Comparison of ENCODE assay signal across 13 cellular contexts in genomic region chr10:102281103-102281502, GRCh38. TPM values are rescaled to one million over a fixed set of nuclear protein-coding genes. Genes with fewer than 3 reads are reported as not detected.
DNase-seq lines count a peak whose midpoint lies in the region; ATAC-seq and TF ChIP-seq lines count a peak whose summit lies in the region.
"Had no signal": no experiment of that assay in that cellular context is flagged by ENCODE, and none has a peak within 500 bp of the region (broad histone marks: within the 10 kb centered on the region; RNA-seq: fewer than 3 reads in every experiment).

No MANE protein-coding gene starts in this region.

- H3K4me3 Mint-ChIP-seq in CD4-positive, CD25-positive, alpha-beta regulatory T cell, result no peak overlapping the region
- H3K4me3 Mint-ChIP-seq in chondrocyte (ENCODE audit: unreplicated experiment), result peak overlapping the region; percentile 57
- peak overlapping the region in 4 of 10 donors; percentile 10 to 72 (median 59) for H3K4me3 Mint-ChIP-seq in naive thymus-derived CD8-positive, alpha-beta T cell
- H3K4me3 Mint-ChIP-seq in neural progenitor cell, result no peak overlapping the region

- peaks cover 17% of the 10 kb centered on the region for H3F3A ChIP-seq in neural progenitor cell (ENCODE audit: low read depth)

- H3K27ac ChIP-seq in CD4-positive, CD25-positive, alpha-beta regulatory T cell (ENCODE audit: insufficient read depth, low read length, poor library complexity, severe bottlenecking), result no peak overlapping the region
- H3K27ac ChIP-seq in neural progenitor cell, result no peak overlapping the region

- H3K4me1 Mint-ChIP-seq in CD4-positive, CD25-positive, alpha-beta regulatory T cell, result peaks cover 33 to 75% (median 52%) of the 10 kb centered on the region in 4 donors
- H3K4me1 Mint-ChIP-seq in chondrocyte (ENCODE audit: low read depth) (peaks cover 33% of the 10 kb centered on the region), neural progenitor cell (peaks cover 17% of the 10 kb centered on the region)
- peaks cover 31 to 62% (median 56%) of the 10 kb centered on the region in 4 donors for H3K4me1 Mint-ChIP-seq in naive thymus-derived CD8-positive, alpha-beta T cell

- in situ Hi-C loops in KBM-7 (cut with MboI; ENCODE audit: low pct_unique_long_range_greater_than_20kb, low sequenced_read_pairs), result no loop called here

- peaks cover 4% of the 10 kb centered on the region for H3K36me3 ChIP-seq in CD4-positive, CD25-positive, alpha-beta regulatory T cell (ENCODE audit: control insufficient read depth, insufficient read depth, low read length)
- H3K36me3 ChIP-seq in neural progenitor cell, result no peaks in the 10 kb centered on the region

- H3K36me3 Mint-ChIP-seq in CD4-positive, CD25-positive, alpha-beta regulatory T cell, result peaks cover 7% of the 10 kb centered on the region
- peaks cover 4% of the 10 kb centered on the region for H3K36me3 Mint-ChIP-seq in chondrocyte (ENCODE audit: low read depth)
- peaks cover 0 to 37% (median 0%) of the 10 kb centered on the region in 3 donors for H3K36me3 Mint-ChIP-seq in naive thymus-derived CD8-positive, alpha-beta T cell
- H3K36me3 Mint-ChIP-seq in neural progenitor cell, result peaks cover 4% of the 10 kb centered on the region

- H3K9ac ChIP-seq in neural progenitor cell, result no peak overlapping the region

- no peaks in the 10 kb centered on the region for H3K9me3 Mint-ChIP-seq in CD4-positive, CD25-positive, alpha-beta regulatory T cell
- no peaks in the 10 kb centered on the region for H3K9me3 Mint-ChIP-seq in chondrocyte (ENCODE audit: low read depth)
- H3K9me3 Mint-ChIP-seq in naive thymus-derived CD8-positive, alpha-beta T cell, result no peaks in the 10 kb centered on the region
- H3K9me3 Mint-ChIP-seq in neural progenitor cell, result no peaks in the 10 kb centered on the region

- POLR2A ChIA-PET in naive thymus-derived CD8-positive, alpha-beta T cell (lab: Charles Lee), result no interaction called here

- no peak for TF ChIP-seq CTCF in chondrocyte (IDR thresholded peaks at IDR 0.05)
- TF ChIP-seq CTCF in neural progenitor cell (IDR thresholded peaks at IDR 0.05), result no peak

- DNase-seq in CD4-positive, CD25-positive, alpha-beta regulatory T cell, result no peak
- DNase-seq in KBM-7 (peak; percentile 49), chondrocyte (ENCODE audit: low spot score) (no peak), RKO (ENCODE audit: low spot score) (no peak), neural progenitor cell (ENCODE audit: low spot score) (no peak), NCI-H748 (lab: John Stamatoyannopoulos, UW; ENCODE audit: unreplicated experiment) (no peak)
- DNase-seq in naive thymus-derived CD8-positive, alpha-beta T cell, result no peak
- DNase-seq: right lobe of liver had no signal

- H3K79me2 ChIP-seq in neural progenitor cell (ENCODE audit: low read depth), result peaks cover 14% of the 10 kb centered on the region

- H2AFZ ChIP-seq in neural progenitor cell (replicated peaks), result no peak overlapping the region

- no peaks in the 10 kb centered on the region for H3K27me3 ChIP-seq in CD4-positive, CD25-positive, alpha-beta regulatory T cell (ENCODE audit: control insufficient read depth, insufficient read depth, low read length)
- no peaks in the 10 kb centered on the region for H3K27me3 ChIP-seq in neural progenitor cell
- H3K27me3 ChIP-seq: right lobe of liver had no signal

- peaks cover 25% of the 10 kb centered on the region for H4K20me1 ChIP-seq in neural progenitor cell (ENCODE audit: low read depth)

- no peak overlapping the region for H3K4me2 ChIP-seq in neural progenitor cell

- ATAC-seq in CD4-positive, CD25-positive, alpha-beta regulatory T cell (ENCODE audit: low read depth in 2 of 2), result no peak
- no peak for ATAC-seq in naive thymus-derived CD8-positive, alpha-beta T cell
- ATAC-seq in HG03097 (IDR thresholded peaks at IDR 0.05; ENCODE audit: low FRiP score, unreplicated experiment), result no peak
- ATAC-seq: activated CD4-positive, CD25-positive, alpha-beta regulatory T cell treated with anti-CD3 and anti-CD28 coated beads, Interleukin-2, amount 50 U/mL, for 24 hours had no signal

- no peaks in the 10 kb centered on the region for H3K27me3 Mint-ChIP-seq in CD4-positive, CD25-positive, alpha-beta regulatory T cell
- H3K27me3 Mint-ChIP-seq in chondrocyte (ENCODE audit: low read depth), result no peaks in the 10 kb centered on the region
- no peaks in the 10 kb centered on the region for H3K27me3 Mint-ChIP-seq in naive thymus-derived CD8-positive, alpha-beta T cell
- no peaks in the 10 kb centered on the region for H3K27me3 Mint-ChIP-seq in neural progenitor cell (ENCODE audit: insufficient read depth, low read depth)

- no peaks in the 10 kb centered on the region for H3K9me3 ChIP-seq in CD4-positive, CD25-positive, alpha-beta regulatory T cell (ENCODE audit: control insufficient read depth in 2 of 2, low read length in 2 of 2)
- no peaks in the 10 kb centered on the region for H3K9me3 ChIP-seq in neural progenitor cell (ENCODE audit: low read depth)
- H3K9me3 ChIP-seq: right lobe of liver had no signal

- H3K27ac Mint-ChIP-seq in CD4-positive, CD25-positive, alpha-beta regulatory T cell, result peak overlapping the region; percentile 8 to 75 (median 72)
- H3K27ac Mint-ChIP-seq in chondrocyte (ENCODE audit: unreplicated experiment) (peak overlapping the region; percentile 91), neural progenitor cell (no peak overlapping the region)
- peak overlapping the region in 7 of 10 donors; percentile 22 to 72 (median 60) for H3K27ac Mint-ChIP-seq in naive thymus-derived CD8-positive, alpha-beta T cell

- peaks cover 34% of the 10 kb centered on the region for H3K4me1 ChIP-seq in CD4-positive, CD25-positive, alpha-beta regulatory T cell (ENCODE audit: control insufficient read depth, insufficient read depth, low read length, poor library complexity, severe bottlenecking)
- H3K4me1 ChIP-seq in neural progenitor cell, result peaks cover 12% of the 10 kb centered on the region

- H3K4me3 ChIP-seq in CD4-positive, CD25-positive, alpha-beta regulatory T cell (ENCODE audit: low read depth, low read length), result no peak overlapping the region
- H3K4me3 ChIP-seq in neural progenitor cell, result no peak overlapping the region
- H3K4me3 ChIP-seq: lung, right lobe of liver had no signal

RNA-seq across cellular contexts. Expression of gene GBF1, which starts 35.8 kb away (rescaled TPM):
- total RNA-seq in CD4-positive, CD25-positive, alpha-beta regulatory T cell, result 45.6 TPM
- 10 to 100 TPM in 1 of 4 donors, 1 to 10 TPM in 3; 8.8 to 10.1 (median 9.9) TPM for polyA plus RNA-seq in CD4-positive, CD25-positive, alpha-beta regulatory T cell
- 59.3 to 88.4 TPM (median 59.7 TPM) in 3 replicates for total RNA-seq in chondrocyte
- total RNA-seq in naive thymus-derived CD8-positive, alpha-beta T cell, result 10 to 100 TPM; 36.9 to 41.0 TPM
- 10 to 100 TPM in 2 of 3 donors, 1 to 10 TPM in 1; 6.3 to 17.1 (median 10.7) TPM for polyA plus RNA-seq in naive thymus-derived CD8-positive, alpha-beta T cell
- 23.5 and 37.9 TPM in 2 replicates for total RNA-seq in neural progenitor cell (ENCODE audit: low replicate concordance)

RNA-seq across cellular contexts. Expression of gene PITX3, which starts 39.8 kb away (rescaled TPM):
- total RNA-seq in CD4-positive, CD25-positive, alpha-beta regulatory T cell, result not detected
- not detected for polyA plus RNA-seq in CD4-positive, CD25-positive, alpha-beta regulatory T cell
- total RNA-seq in chondrocyte (not detected in 3 replicates), neural progenitor cell (ENCODE audit: low replicate concordance) (0.46 TPM in 1 of 2 replicates, not detected in the other)
- total RNA-seq in naive thymus-derived CD8-positive, alpha-beta T cell, result not detected
- polyA plus RNA-seq in naive thymus-derived CD8-positive, alpha-beta T cell, result not detected
- total RNA-seq: lung, right lobe of liver had no signal
- polyA plus RNA-seq: esophagus had no signal

RNA-seq across cellular contexts. Expression of gene ELOVL3, which starts 55.0 kb away (rescaled TPM):
- total RNA-seq in CD4-positive, CD25-positive, alpha-beta regulatory T cell, result not detected
- under 1 TPM in 1 of 4 donors, not detected in 3; 0.16 TPM for polyA plus RNA-seq in CD4-positive, CD25-positive, alpha-beta regulatory T cell
- total RNA-seq in chondrocyte, result not detected in 3 replicates
- not detected for total RNA-seq in naive thymus-derived CD8-positive, alpha-beta T cell
- polyA plus RNA-seq in naive thymus-derived CD8-positive, alpha-beta T cell, result not detected
- 0.40 TPM in 1 of 2 replicates, not detected in the other for total RNA-seq in neural progenitor cell (ENCODE audit: low replicate concordance)
- total RNA-seq: H1, right lobe of liver had no signal
